In the genomic region with DNA sequence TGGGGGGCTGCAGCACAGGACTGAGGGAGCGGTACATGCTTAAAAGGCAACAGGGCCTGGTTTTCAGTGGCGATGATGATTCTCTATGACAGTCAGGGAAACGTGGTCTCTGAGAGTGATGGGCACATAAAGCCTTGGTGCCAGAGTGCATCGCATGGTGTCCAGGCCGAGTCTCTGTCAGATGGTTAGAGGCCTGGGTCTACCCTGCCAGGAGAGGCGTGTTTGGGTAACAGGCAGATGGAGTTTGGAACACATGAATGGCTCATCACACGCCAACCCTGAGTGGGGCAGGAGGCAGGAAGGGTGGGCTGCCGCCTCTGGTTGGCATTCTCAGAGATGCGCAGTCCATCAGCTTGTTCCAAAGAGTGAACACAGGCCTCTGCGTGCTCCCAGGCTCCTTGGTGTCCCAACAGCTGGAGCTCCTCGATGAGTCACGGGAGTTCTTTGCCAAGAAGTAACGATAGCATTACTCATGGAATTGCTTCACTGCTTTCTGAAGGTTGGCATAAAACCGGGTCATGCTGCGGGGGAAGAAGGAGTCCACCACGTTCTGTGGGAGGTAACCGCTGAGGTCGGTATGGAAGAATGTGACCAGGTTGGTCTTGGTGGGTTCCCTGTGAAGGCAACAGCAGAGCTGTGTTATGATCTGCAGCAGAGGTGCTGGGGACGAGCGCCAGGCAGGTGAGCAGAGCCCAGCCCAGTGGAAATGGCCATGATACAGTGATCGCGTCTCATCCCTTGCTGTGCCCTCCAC, we compare ENCODE assay signal across 8 cellular contexts. TPM values are rescaled to one million over a fixed set of nuclear protein-coding genes. Genes with fewer than 3 reads are reported as not detected.
DNase-seq lines count a peak whose midpoint lies in the region; ATAC-seq and TF ChIP-seq lines count a peak whose summit lies in the region.

No MANE protein-coding gene starts in this region.

- H3F3A ChIP-seq in SK-N-SH (replicated peaks; ENCODE audit: insufficient read depth): peaks cover 9% of the 10 kb centered on the region

- H3K9me3 Mint-ChIP-seq in Caco-2 (ENCODE audit: unreplicated experiment): no peaks in the 10 kb centered on the region

- no peaks in the 10 kb centered on the region for H3K9me2 ChIP-seq in SK-N-SH

- H3K4me3 Mint-ChIP-seq in Caco-2 (ENCODE audit: unreplicated experiment): no peak overlapping the region

- H3K36me3 ChIP-seq in SK-N-SH (replicated peaks in 1 of 2; ENCODE audit: control insufficient read depth in 1 of 2, insufficient read depth in 2 of 2, low read length in 1 of 2) (no peaks in the 10 kb centered on the region), skeletal muscle satellite cell (ENCODE audit: insufficient read depth, low read length) (peaks cover 12% of the 10 kb centered on the region), Caco-2 (ENCODE audit: control insufficient read depth, insufficient read depth, low read length) (no peaks in the 10 kb centered on the region)

- TF ChIP-seq RAD21 in SK-N-SH (IDR thresholded peaks at IDR 0.05; ENCODE audit: low read length): no peak

- BruUV-seq in Caco-2 (replicated peaks; lab: Mats Ljungman, UMichigan): no TSS peak

- H3K4me1 ChIP-seq in SK-N-SH (ENCODE audit: control insufficient read depth in 1 of 2, insufficient read depth in 2 of 2, low read depth in 1 of 2, low read length in 1 of 2): peaks cover 0 to 14% of the 10 kb centered on the region in 2 experiments; a peak in 1 of 4 replicates
- peaks cover 13% of the 10 kb centered on the region for H3K4me1 ChIP-seq in foreskin keratinocyte
- peaks cover 42% of the 10 kb centered on the region for H3K4me1 ChIP-seq in skeletal muscle satellite cell (ENCODE audit: control insufficient read depth, insufficient read depth, low read length)
- no peaks in the 10 kb centered on the region for H3K4me1 ChIP-seq in Caco-2

- POLR2A ChIA-PET in SK-N-SH (lab: Yijun Ruan, JAX) (no interaction called here), Caco-2 (lab: Charles Lee) (no interaction called here)

- no peak overlapping the region; the same call in 1 of the 2 replicates for H2AFZ ChIP-seq in SK-N-SH (ENCODE audit: low read depth)

- H3K4me1 Mint-ChIP-seq in Caco-2 (ENCODE audit: low read depth, unreplicated experiment): no peaks in the 10 kb centered on the region

- WGBS in SK-N-SH (ENCODE audit: low lambda C conversion rate): 63% methylated on average over 15 of the region's 22 CpGs

- TF ChIP-seq CTCF in SK-N-SH (IDR thresholded peaks at IDR 0.05) (no peak), foreskin keratinocyte (conservative IDR thresholded peaks at IDR 0.05) (no peak), Caco-2 (IDR thresholded peaks at IDR 0.05; ENCODE audit: insufficient read depth in 1 of 2, low read depth in 1 of 2, low read length in 1 of 2, severe bottlenecking in 1 of 2, unreplicated experiment in 1 of 2) (no peak)

- peak in 1 of 2 experiments; percentile 78; a peak in 1 of 4 replicates for TF ChIP-seq EP300 in SK-N-SH (IDR thresholded peaks at IDR 0.05; ENCODE audit: borderline replicate concordance in 1 of 2, low read depth in 1 of 2, low read length in 1 of 2)

- CTCF ChIA-PET in SK-N-SH (lab: Yijun Ruan, JAX): no interaction called here
- CTCF ChIA-PET in Caco-2 (lab: Charles Lee): no interaction called here

- no peaks in the 10 kb centered on the region for H3K79me2 ChIP-seq in SK-N-SH (ENCODE audit: insufficient read depth)

- H4K20me1 ChIP-seq in SK-N-SH (ENCODE audit: insufficient read depth): no peaks in the 10 kb centered on the region

- H3K4me2 ChIP-seq in SK-N-SH (peak overlapping the region; percentile 44; the same call in 1 of the 2 replicates), skeletal muscle satellite cell (ENCODE audit: low read length) (peak overlapping the region; percentile 55)

- no peak overlapping the region for H3K27ac Mint-ChIP-seq in Caco-2 (ENCODE audit: unreplicated experiment)

- H3K27me3 ChIP-seq in SK-N-SH (ENCODE audit: insufficient read depth): no peaks in the 10 kb centered on the region
- H3K27me3 ChIP-seq in foreskin keratinocyte: no peaks in the 10 kb centered on the region
- H3K27me3 ChIP-seq in skeletal muscle satellite cell (ENCODE audit: control insufficient read depth, insufficient read depth, low read length): no peaks in the 10 kb centered on the region
- no peaks in the 10 kb centered on the region; the same call in 1 of the 2 replicates for H3K27me3 ChIP-seq in Caco-2 (replicated peaks; ENCODE audit: control insufficient read depth, insufficient read depth, low read length)

- H3K9ac ChIP-seq in SK-N-SH (no peak overlapping the region), skeletal muscle satellite cell (ENCODE audit: low read depth, low read length) (peak overlapping the region; percentile 36)

- DNase-seq in GM03348 (ENCODE audit: low spot score): peak; percentile 93
- DNase-seq in SK-N-SH: no peak
- DNase-seq in foreskin keratinocyte: peak; percentile 98 to 99
- no peak for DNase-seq in Caco-2
- DNase-seq in NCI-H2081 treated with DMSO at 0.1 percent for 48 hours (lab: John Stamatoyannopoulos, UW): no peak
- DNase-seq in stimulated activated naive CD4-positive, alpha-beta T cell treated with Interleukin-2 at 50 U/mL for 16 hours (lab: John Stamatoyannopoulos, UW): no peak

- peak overlapping the region in 1 of 2 experiments; percentile 80; a peak in 2 of 4 replicates for H3K27ac ChIP-seq in SK-N-SH (ENCODE audit: low read depth in 2 of 2, low read length in 1 of 2)
- H3K27ac ChIP-seq in foreskin keratinocyte: peak overlapping the region; percentile 51

- H3K27me3 Mint-ChIP-seq in Caco-2 (ENCODE audit: insufficient read depth, unreplicated experiment): no peaks in the 10 kb centered on the region

- H3K4me3 ChIP-seq in SK-N-SH (ENCODE audit: low read depth in 2 of 2, low read length in 1 of 2) (no peak overlapping the region), skeletal muscle satellite cell (ENCODE audit: low read length) (peak overlapping the region; percentile 6), Caco-2 (ENCODE audit: low read depth, low read length) (no peak overlapping the region)

- no peaks in the 10 kb centered on the region for H3K36me3 Mint-ChIP-seq in Caco-2 (ENCODE audit: insufficient read depth, unreplicated experiment)

- no peaks in the 10 kb centered on the region for H3K9me3 ChIP-seq in SK-N-SH
- no peaks in the 10 kb centered on the region for H3K9me3 ChIP-seq in skeletal muscle satellite cell (replicated peaks; ENCODE audit: low read length)
- H3K9me3 ChIP-seq in Caco-2: no peaks in the 10 kb centered on the region

- ATAC-seq in foreskin keratinocyte: peak; percentile 95
- no peak for ATAC-seq in HG03097 (IDR thresholded peaks at IDR 0.05; ENCODE audit: low FRiP score, unreplicated experiment)

- intact Hi-C loops in Caco-2 (cut with micrococcal nuclease; ENCODE audit: unreplicated experiment): no loop called here

TF ChIP-seq in SK-N-SH, 30 proteins besides CTCF, POLR2A, EP300 and RAD21 (continues in another document):
- peak; percentile 73; the same call in 1 of the 2 replicates for TF ChIP-seq TEAD4 (IDR thresholded peaks at IDR 0.05; ENCODE audit: borderline replicate concordance, insufficient read depth)
- TF ChIP-seq TAF1 (IDR thresholded peaks at IDR 0.05; ENCODE audit: borderline replicate concordance, low read depth, low read length): no peak
- peak; percentile 59; the same call in 1 of the 2 replicates for TF ChIP-seq SIN3A (IDR thresholded peaks at IDR 0.05; ENCODE audit: borderline replicate concordance, low read depth, low read length)
- TF ChIP-seq GATA2 (CRISPR knock-in tag; IDR thresholded peaks at IDR 0.05): no peak
- TF ChIP-seq FOXM1 (IDR thresholded peaks at IDR 0.05; ENCODE audit: low read depth): no peak
- peak; percentile 68; the same call in 1 of the 2 replicates for TF ChIP-seq RXRA (IDR thresholded peaks at IDR 0.05; ENCODE audit: borderline replicate concordance, low read depth)
- peak; percentile 98 for TF ChIP-seq JUND (IDR thresholded peaks at IDR 0.05)
- peak; percentile 95 for TF ChIP-seq TCF12 (IDR thresholded peaks at IDR 0.05)
- no peak for TF ChIP-seq EZH2phosphoT487 (IDR thresholded peaks at IDR 0.05; ENCODE audit: borderline replicate concordance, low read depth)
- no peak for TF ChIP-seq ZBTB33 (IDR thresholded peaks at IDR 0.05; ENCODE audit: borderline replicate concordance, low read depth)
- peak; percentile 99 for TF ChIP-seq NFIC (IDR thresholded peaks at IDR 0.05; ENCODE audit: borderline replicate concordance)

RNA-seq across cellular contexts. Expression of gene STARD5, which starts 11.0 kb away (rescaled TPM):
- polyA plus RNA-seq in SK-N-SH (2012; rRNA removed) (1.6 and 3.2 TPM in 2 replicates), foreskin keratinocyte (26.6 and 27.6 TPM in 2 replicates)
- 1.0 and 1.4 TPM in 2 replicates for polyA plus RNA-seq in SK-N-SH (2012; cell fraction: cytosol; rRNA removed)
- 5.7 and 6.5 TPM in 2 replicates for polyA plus RNA-seq in SK-N-SH (2012; cell fraction: nucleus; rRNA removed)
- total RNA-seq in foreskin keratinocyte (20.6 and 20.8 TPM in 2 replicates), Caco-2 (2022) (1.0 and 1.3 TPM in 2 replicates)
- total RNA-seq in skeletal muscle satellite cell (2012; rRNA removed): 3.3 and 6.1 TPM in 2 replicates

Comparison
In these comparisons a context has a peak if more than half of its experiments do, and no peak if none do; other contexts are left out.
1. DNase-seq: peak in GM03348 (single experiment) and foreskin keratinocyte (2 of 2); none in SK-N-SH (single experiment), Caco-2 (0 of 2), NCI-H2081 treated with DMSO at 0.1 percent for 48 hours (single experiment) and stimulated activated naive CD4-positive, alpha-beta T cell treated with Interleukin-2 at 50 U/mL for 16 hours (single experiment).